8 cellular contexts compared by ENCODE assay signal in the genomic region with DNA sequence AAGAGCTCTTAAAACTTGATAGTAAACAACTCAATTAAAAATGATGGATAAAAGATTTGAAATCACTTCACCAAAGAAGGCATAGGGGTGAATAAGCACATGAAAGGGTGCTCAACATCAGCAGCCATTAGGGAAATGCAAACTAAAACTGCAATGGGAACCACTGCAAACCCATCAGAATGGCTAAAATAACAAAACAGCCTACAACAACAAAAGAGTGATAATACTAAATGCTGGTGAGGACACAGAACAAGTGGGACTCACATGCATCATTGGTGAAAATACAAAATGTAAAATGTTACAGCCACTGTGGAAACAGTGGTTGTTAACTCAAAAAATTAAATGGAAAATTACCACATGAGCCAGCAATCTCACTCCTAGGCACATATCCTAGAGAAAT.
"Had no signal": no experiment of that assay in that cellular context is flagged by ENCODE, and none has a peak within 500 bp of the region (broad histone marks: within the 10 kb centered on the region; RNA-seq: fewer than 3 reads in every experiment).

No MANE protein-coding gene starts in this region.

- FAIRE-seq: HepG2, HTR-8/SVneo, K562 had no signal

- H3K27me3 Mint-ChIP-seq: IgD-negative memory B cell had no signal

- H3K9me3 Mint-ChIP-seq: IgD-negative memory B cell had no signal

- ATAC-seq: HepG2, K562 had no signal

- DNase-seq: IMR-90, Karpas-422 had no signal

- H3K4me3 ChIP-seq: K562 had no signal

- H3K4me3 Mint-ChIP-seq: IgD-negative memory B cell had no signal

- H3K27ac ChIP-seq: HL-60, KMS-11 had no signal

- H3K9ac ChIP-seq: KMS-11 had no signal
